In genomic region chr9:137618105-137619067, GRCh38 we compare ENCODE assay signal across 8 cellular contexts. TPM values are rescaled to one million over a fixed set of nuclear protein-coding genes. Genes with fewer than 3 reads are reported as not detected.
DNase-seq lines count a peak whose midpoint lies in the region; ATAC-seq and TF ChIP-seq lines count a peak whose summit lies in the region.

Gene EHMT1, plus strand, starts transcription at chr9:137619005. Its CDS starts 24 bp downstream, at chr9:137619029.

- peak within 1 kb of the TSS; percentile 86 for H3K27ac ChIP-seq in urinary bladder (ENCODE audit: low read depth)

- no peaks in the 10 kb centered on the region for H3K27me3 Mint-ChIP-seq in T-helper 1 cell treated with Interleukin-12 subunit alpha and Interleukin-12 subunit beta and Interleukin-4 antibody, amounts not matched to agents 30 μg/mL and 1 μg/mL, for 36 hours (ENCODE audit: low read depth)

- peak within 1 kb of the TSS; percentile 93 for H3K4me3 Mint-ChIP-seq in T-helper 1 cell treated with Interleukin-12 subunit alpha and Interleukin-12 subunit beta and Interleukin-4 antibody, amounts not matched to agents 30 μg/mL and 1 μg/mL, for 36 hours

- peaks cover 7% of the 10 kb centered on the region for H3K36me3 Mint-ChIP-seq in T-helper 1 cell treated with Interleukin-12 subunit alpha and Interleukin-12 subunit beta and Interleukin-4 antibody, amounts not matched to agents 30 μg/mL and 1 μg/mL, for 36 hours (ENCODE audit: low read depth)

- no peaks in the 10 kb centered on the region for H3K9me3 Mint-ChIP-seq in T-helper 1 cell treated with Interleukin-12 subunit alpha and Interleukin-12 subunit beta and Interleukin-4 antibody, amounts not matched to agents 30 μg/mL and 1 μg/mL, for 36 hours

- ATAC-seq in HG02623 (IDR thresholded peaks at IDR 0.05; ENCODE audit: unreplicated experiment) = peak; percentile 70
- ATAC-seq in left ventricle myocardium superior = peak; percentile 90

- peak; percentile 85 for DNase-seq in NCI-H128 (lab: John Stamatoyannopoulos, UW; ENCODE audit: unreplicated experiment)
- DNase-seq in amniotic epithelial cell (ENCODE audit: low read depth) = peak; percentile 60
- peak; percentile 93 for DNase-seq in left ventricle myocardium superior
- DNase-seq in pulmonary artery endothelial cell (ENCODE audit: low read depth, low spot score) = no peak

- H3K4me1 Mint-ChIP-seq in T-helper 1 cell treated with Interleukin-12 subunit alpha and Interleukin-12 subunit beta and Interleukin-4 antibody, amounts not matched to agents 30 μg/mL and 1 μg/mL, for 36 hours (ENCODE audit: low read depth) = peaks cover 29% of the 10 kb centered on the region

- WGBS in urinary bladder = 1% methylated on average over 92 of the region's 94 CpGs

- peak within 1 kb of the TSS; percentile 90 for H3K27ac Mint-ChIP-seq in T-helper 1 cell treated with Interleukin-12 subunit alpha and Interleukin-12 subunit beta and Interleukin-4 antibody, amounts not matched to agents 30 μg/mL and 1 μg/mL, for 36 hours

- H3K4me1 ChIP-seq in urinary bladder (ENCODE audit: insufficient read depth) = no peaks in the 10 kb centered on the region

- peak within 1 kb of the TSS; percentile 93 for H3K4me3 ChIP-seq in GM12875 (ENCODE audit: low read depth, low read length)
- H3K4me3 ChIP-seq in urinary bladder (ENCODE audit: low read depth, low read length) = peak within 1 kb of the TSS; percentile 75

- intact Hi-C loops in left ventricle myocardium superior (cut with micrococcal nuclease) = no loop called here

- H3K36me3 ChIP-seq in urinary bladder (ENCODE audit: insufficient read depth) = peaks cover 3% of the 10 kb centered on the region

- TF ChIP-seq CTCF in GM12875 (IDR thresholded peaks at IDR 0.05; ENCODE audit: borderline replicate concordance, insufficient read depth, low read depth, low read length) = no peak

RNA-seq across cellular contexts. Expression of gene EHMT1, which starts in this region (rescaled TPM):
- total RNA-seq in left ventricle myocardium superior (37.0 TPM), pulmonary artery endothelial cell (68.3 and 70.8 TPM in 2 replicates), urinary bladder (48.6 TPM)
- 44.7 TPM for polyA plus RNA-seq in urinary bladder
